Comparison of ENCODE assay signal across 11 cellular contexts in genomic region chr20:22583773-22584629, GRCh38. TPM values are rescaled to one million over a fixed set of nuclear protein-coding genes. Genes with fewer than 3 reads are reported as not detected.
DNase-seq lines count a peak whose midpoint lies in the region; ATAC-seq, FAIRE-seq and TF ChIP-seq lines count a peak whose summit lies in the region.
"Had no signal": no experiment of that assay in that cellular context is flagged by ENCODE, and none has a peak within 500 bp of the region (broad histone marks: within the 10 kb centered on the region; RNA-seq: fewer than 3 reads in every experiment).

Gene FOXA2 (minus strand): TSS chr20:22584572. CDS start chr20:22584278, 294 bp downstream.

- no peak within 1 kb of the TSS for H3K4me3 Mint-ChIP-seq in activated T-cell treated with anti-CD3 and anti-CD28 coated beads, Interleukin-2, amount 50 U/mL, for 4 hours
- H3K4me3 Mint-ChIP-seq: activated naive CD4-positive, alpha-beta T cell treated with anti-CD3 and anti-CD28 coated beads, Interleukin-2, amount 50 U/mL, for 24 hours had no signal

- H3K4me3 ChIP-seq in iPS-11a (ENCODE audit: low read depth, low read length) (peak within 1 kb of the TSS; percentile 13), small intestine (ENCODE audit: low read depth in 1 of 2, low read length in 2 of 2) (peak within 1 kb of the TSS; percentile 38 to 52)

- FAIRE-seq in small intestine (lab: Jason Lieb, UNC): no peak

- H3K4me1 ChIP-seq in small intestine (ENCODE audit: control insufficient read depth in 2 of 2, insufficient read depth in 1 of 2, low read depth in 1 of 2, low read length in 1 of 2): no peaks in the 10 kb centered on the region

- peaks cover 2% of the 10 kb centered on the region for H3K4me1 Mint-ChIP-seq in activated T-cell treated with anti-CD3 and anti-CD28 coated beads, Interleukin-2, amount 50 U/mL, for 4 hours (ENCODE audit: low read depth)
- H3K4me1 Mint-ChIP-seq: activated naive CD4-positive, alpha-beta T cell treated with anti-CD3 and anti-CD28 coated beads, Interleukin-2, amount 50 U/mL, for 24 hours had no signal

- 1 to 6% (median 2%) methylated on average over 34 to 57 of the region's 58 CpGs for WGBS in small intestine, 3 donors

- no peak for ATAC-seq in activated T-cell treated with anti-CD3 and anti-CD28 coated beads, Interleukin-2, amount 50 U/mL, for 4 hours
- ATAC-seq in omental fat pad (ENCODE audit: low FRiP score): no peak

- H3K9me3 ChIP-seq in small intestine (ENCODE audit: control insufficient read depth, low read depth): no peaks in the 10 kb centered on the region
- H3K9me3 ChIP-seq: heart left ventricle had no signal

- no peaks in the 10 kb centered on the region for H3K36me3 Mint-ChIP-seq in activated T-cell treated with anti-CD3 and anti-CD28 coated beads, Interleukin-2, amount 50 U/mL, for 4 hours (ENCODE audit: insufficient read depth)

- DNase-seq in NCI-H1417 (lab: John Stamatoyannopoulos, UW) (peak; percentile 29 to 84 (median 84)), NCI-H1417 treated with DMSO at 0.1 percent for 48 hours (lab: John Stamatoyannopoulos, UW) (no peak), NCI-H748 treated with DMSO at 0.1 percent for 48 hours (lab: John Stamatoyannopoulos, UW) (peak; percentile 87), small intestine (peak; percentile 37), omental fat pad (ENCODE audit: low spot score) (no peak), pons (ENCODE audit: low spot score) (no peak)
- DNase-seq in activated T-cell treated with anti-CD3 and anti-CD28 coated beads, Interleukin-2, amount 50 U/mL, for 4 hours: no peak
- DNase-seq: heart left ventricle had no signal

- peak within 1 kb of the TSS in 1 of 2 donors; percentile 58 for H3K27ac ChIP-seq in small intestine (ENCODE audit: low read depth in 1 of 2, low read length in 1 of 2)
- H3K27ac ChIP-seq: heart left ventricle had no signal

- H3K27me3 Mint-ChIP-seq in activated T-cell treated with anti-CD3 and anti-CD28 coated beads, Interleukin-2, amount 50 U/mL, for 4 hours (ENCODE audit: low read depth): peaks cover 68% of the 10 kb centered on the region

- no peaks in the 10 kb centered on the region for H3K9me3 Mint-ChIP-seq in activated T-cell treated with anti-CD3 and anti-CD28 coated beads, Interleukin-2, amount 50 U/mL, for 4 hours

- H3K27me3 ChIP-seq in small intestine (ENCODE audit: control insufficient read depth in 2 of 2, insufficient read depth in 2 of 2, low read length in 2 of 2): peaks cover 10 to 45% of the 10 kb centered on the region in 2 donors

- no peaks in the 10 kb centered on the region for H3K36me3 ChIP-seq in small intestine (ENCODE audit: control insufficient read depth in 2 of 2, insufficient read depth in 2 of 2, low read length in 2 of 2)
- H3K36me3 ChIP-seq: heart left ventricle had no signal

- TF ChIP-seq CTCF in omental fat pad (IDR thresholded peaks at IDR 0.05): no peak

RNA-seq across cellular contexts. Expression of gene FOXA2, which starts in this region (rescaled TPM):
- 1 to 10 TPM in 1 of 3 donors, under 1 TPM in 2; 0.45 to 3.4 (median 0.54) TPM for polyA plus RNA-seq in small intestine
- not detected for total RNA-seq in activated T-cell treated with anti-CD3 and anti-CD28 coated beads, Interleukin-2, amount 50 U/mL, for 4 hours
- under 1 TPM in 1 of 4 donors, not detected in 3; 0.19 TPM for total RNA-seq in omental fat pad
- total RNA-seq: A673, heart left ventricle had no signal
- polyA plus RNA-seq: heart left ventricle had no signal

Comparison
In these comparisons a context has a peak if more than half of its experiments do, and no peak if none do; other contexts are left out.
1. DNase-seq: peak in NCI-H1417 (3 of 3), NCI-H748 treated with DMSO at 0.1 percent for 48 hours (single experiment) and small intestine (single experiment); none in NCI-H1417 treated with DMSO at 0.1 percent for 48 hours (single experiment), activated T-cell treated with anti-CD3 and anti-CD28 coated beads, Interleukin-2, amount 50 U/mL, for 4 hours (single experiment), omental fat pad (single experiment) and pons (single experiment).